In the genomic region with DNA sequence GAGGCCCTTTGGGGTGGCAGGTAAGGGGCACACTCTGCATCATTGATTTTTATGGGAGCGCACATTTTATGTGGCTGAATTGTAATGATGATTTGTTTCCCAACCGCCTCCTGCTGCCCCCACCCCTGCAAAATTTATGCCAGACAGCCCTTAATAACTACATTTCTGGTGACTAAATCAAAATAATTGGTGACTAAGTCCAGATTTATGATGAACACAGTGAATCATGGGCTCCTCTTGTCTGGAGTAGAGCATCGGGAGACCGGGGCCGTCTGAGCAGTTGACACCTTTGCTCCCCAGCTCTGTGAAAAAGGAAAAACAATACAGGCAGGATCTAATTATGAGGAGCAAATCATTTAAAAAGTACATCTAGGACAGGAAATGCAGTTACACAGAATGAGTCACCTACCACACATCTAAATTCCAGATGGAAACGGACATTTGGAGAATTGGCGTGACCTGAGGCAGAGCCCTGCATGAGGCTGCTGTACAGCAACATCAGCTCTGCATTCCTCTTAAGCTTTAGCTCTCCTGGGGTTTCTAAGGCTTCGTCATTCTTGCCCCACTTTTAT, we compare ENCODE assay signal across 11 cellular contexts. TPM values are rescaled to one million over a fixed set of nuclear protein-coding genes. Genes with fewer than 3 reads are reported as not detected.
DNase-seq lines count a peak whose midpoint lies in the region; ATAC-seq and FAIRE-seq lines count a peak whose summit lies in the region.
"Had no signal": no experiment of that assay in that cellular context is flagged by ENCODE, and none has a peak within 500 bp of the region (broad histone marks: within the 10 kb centered on the region; RNA-seq: fewer than 3 reads in every experiment).

No MANE protein-coding gene starts in this region.

- ATAC-seq in left ventricle myocardium superior: peak; percentile 20
- ATAC-seq in Right ventricle myocardium superior (ENCODE audit: poor library complexity): no peak
- no peak for ATAC-seq in HG02981 (IDR thresholded peaks at IDR 0.05; ENCODE audit: unreplicated experiment)

- intact Hi-C loops in left ventricle myocardium superior (cut with micrococcal nuclease) (no loop called here), Right ventricle myocardium superior (cut with DNase I) (no loop called here)

- DNase-seq in left ventricle myocardium superior: no peak
- no peak for DNase-seq in Right ventricle myocardium superior
- DNase-seq in SW 1271 (lab: John Stamatoyannopoulos, UW): peak; percentile 96 to 100
- peak; percentile 97 for DNase-seq in fibroblast of the conjunctiva (ENCODE audit: low read depth)
- DNase-seq in urothelium cell line (ENCODE audit: low spot score): peak; percentile 81
- no peak for DNase-seq in stimulated activated CD4-positive, alpha-beta T cell treated with anti-CD3 and anti-CD28 coated beads, Interleukin-4, amount 100 ng/mL, for 24 hours
- DNase-seq in germinal center (ENCODE audit: low spot score): no peak
- DNase-seq: activated naive CD4-positive, alpha-beta T cell treated with anti-CD3 and anti-CD28 coated beads, Interleukin-2, amount 10 ng/mL, durations not matched to agents 7 days and 5 days; esophagus squamous epithelium; stimulated activated naive CD4-positive, alpha-beta T cell treated with Interleukin-2 at 50 U/mL for 16 hours had no signal

- no peak for FAIRE-seq in urothelium cell line (lab: Jason Lieb, UNC)

RNA-seq across cellular contexts. Expression of a gene that starts 58.9 kb away (rescaled TPM):
- total RNA-seq in left ventricle myocardium superior (7.5 TPM), Right ventricle myocardium superior (6.3 TPM)

Comparison
In these comparisons a context has a peak if more than half of its experiments do, and no peak if none do; other contexts are left out.
1. DNase-seq: peak in SW 1271 (2 of 2), fibroblast of the conjunctiva (single experiment) and urothelium cell line (single experiment); none in left ventricle myocardium superior (single experiment), Right ventricle myocardium superior (single experiment), stimulated activated CD4-positive, alpha-beta T cell treated with anti-CD3 and anti-CD28 coated beads, Interleukin-4, amount 100 ng/mL, for 24 hours (single experiment) and germinal center (single experiment).